Comparison of ENCODE assay signal across 1 cellular context in the genomic region with DNA sequence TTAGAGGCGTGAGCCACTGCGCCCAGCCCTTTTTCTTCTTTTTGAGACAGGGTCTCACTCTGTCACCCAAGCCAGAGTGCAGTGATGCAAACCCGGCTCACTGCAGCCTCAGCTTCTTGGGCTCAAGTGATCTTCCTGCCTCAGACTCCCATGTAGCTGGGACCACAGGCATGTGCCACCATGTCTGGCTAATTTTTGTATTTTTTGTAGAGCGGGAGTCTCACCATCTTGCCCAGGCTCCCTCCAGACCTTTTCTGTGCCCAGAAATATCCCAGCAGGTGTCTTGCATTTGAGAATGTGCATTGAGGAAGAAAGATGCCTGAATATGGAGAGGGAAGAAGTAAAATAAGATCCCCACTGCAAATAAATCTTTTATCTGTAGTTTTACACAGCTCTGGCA.
TF ChIP-seq lines count a peak whose summit lies in the region.

No MANE protein-coding gene starts in this region.

TF ChIP-seq in HepG2, 621 proteins besides CTCF, POLR2A, EP300 and RAD21 (continued from another document):
- TF ChIP-seq ZNF652 (CRISPR knock-in tag; IDR thresholded peaks at IDR 0.05; ENCODE audit: borderline replicate concordance, low read depth), result no peak
